In genomic region chr6:18031189-18031588, GRCh38 we compare ENCODE assay signal across 9 cellular contexts.
"Had no signal": no experiment of that assay in that cellular context is flagged by ENCODE, and none has a peak within 500 bp of the region (broad histone marks: within the 10 kb centered on the region; RNA-seq: fewer than 3 reads in every experiment).

No MANE protein-coding gene starts in this region.

- H3K27ac ChIP-seq: HL-60, KMS-11 had no signal

- FAIRE-seq: HepG2, HTR-8/SVneo had no signal

- H3K9ac ChIP-seq: KMS-11 had no signal

- H3K4me2 ChIP-seq: KMS-11 had no signal

- DNase-seq: IMR-90, Karpas-422, Kasumi-1, KBM-7, KG1 had no signal

- ATAC-seq: HepG2 had no signal
